Comparison of ENCODE assay signal across 19 cellular contexts in genomic region chr6:47362857-47363461, GRCh38. TPM values are rescaled to one million over a fixed set of nuclear protein-coding genes. Genes with fewer than 3 reads are reported as not detected.
A peak's percentile ranks its signal among the peaks of the same experiment; 100 is the strongest.
DNase-seq lines count a peak whose midpoint lies in the region; ATAC-seq, FAIRE-seq and TF ChIP-seq lines count a peak whose summit lies in the region.
"Had no signal": no experiment of that assay in that cellular context is flagged by ENCODE, and none has a peak within 500 bp of the region (broad histone marks: within the 10 kb centered on the region; RNA-seq: fewer than 3 reads in every experiment).

No MANE protein-coding gene starts in this region.

- no peak for TF ChIP-seq RAD21 in K562 (CRISPR knock-in tag; conservative IDR thresholded peaks at IDR 0.05 in 1 of 2, IDR thresholded peaks at IDR 0.05 in 1 of 2)

- no peak overlapping the region for H3K4me3 Mint-ChIP-seq in natural killer cell treated with Interleukin-12 subunit alpha and Interleukin-12 subunit beta and Interleukin-15 and Interleukin-18, amount 100 ng/mL, for 72 hours
- H3K4me3 Mint-ChIP-seq: CD14-positive monocyte, GM23338 had no signal

- H2AK5ac ChIP-seq in mesendoderm (ENCODE audit: low read length): no peak overlapping the region

- H3K4me3 ChIP-seq in OCI-LY7 (ENCODE audit: low read depth, low read length, poor library complexity, severe bottlenecking) (no peak overlapping the region), K562 (no peak overlapping the region), mesendoderm (ENCODE audit: low read length) (no peak overlapping the region)
- H3K4me3 ChIP-seq: GM12878, GM23338, SJSA1 had no signal

- no peaks in the 10 kb centered on the region for H3K9me1 ChIP-seq in K562 (ENCODE audit: control insufficient read depth, insufficient read depth, low read length)

- TF ChIP-seq POLR2A in K562 (conservative IDR thresholded peaks at IDR 0.05): no peak

- CTCF ChIA-PET in OCI-LY7 (lab: Charles Lee; ENCODE audit: unreplicated experiment) (interaction anchor here (0.7 kb wide), 1 partner anchor 72 kb away, joined by 3 read pairs; no protein-coding TSS in a partner anchor), K562 (lab: Yijun Ruan, JAX; ENCODE audit: low intra/inter-chr PET ratio) (no interaction called here)

- H2BK5ac ChIP-seq in mesendoderm (ENCODE audit: low read length): no peak overlapping the region

- H3K27ac Mint-ChIP-seq in natural killer cell treated with Interleukin-12 subunit alpha and Interleukin-12 subunit beta and Interleukin-15 and Interleukin-18, amount 100 ng/mL, for 72 hours: no peak overlapping the region
- H3K27ac Mint-ChIP-seq: CD14-positive monocyte, GM23338 had no signal

- no peak overlapping the region for H3K4ac ChIP-seq in mesendoderm (ENCODE audit: low read depth, low read length)

- H3K9me2 ChIP-seq in OCI-LY7 (ENCODE audit: insufficient read depth, low read length): no peaks in the 10 kb centered on the region

- no peak overlapping the region for H3K18ac ChIP-seq in mesendoderm (ENCODE audit: low read length)

- H3K23ac ChIP-seq in mesendoderm (ENCODE audit: low read length): no peak overlapping the region

- H4K8ac ChIP-seq in mesendoderm (ENCODE audit: low read depth, low read length): no peak overlapping the region

- intact Hi-C loops in OCI-LY7 (cut with micrococcal nuclease; ENCODE audit: unreplicated experiment): no loop called here
- intact Hi-C loops in K562 (cut with micrococcal nuclease): no loop called here

- H4K20me1 ChIP-seq in OCI-LY7 (ENCODE audit: insufficient read depth, low read length) (no peaks in the 10 kb centered on the region), K562 (replicated peaks; ENCODE audit: control insufficient read depth, insufficient read depth, low read length) (no peaks in the 10 kb centered on the region)

- peaks cover 0 to 36% of the 10 kb centered on the region in 2 donors for H3K27me3 Mint-ChIP-seq in natural killer cell treated with Interleukin-12 subunit alpha and Interleukin-12 subunit beta and Interleukin-15 and Interleukin-18, amount 100 ng/mL, for 72 hours

- DNase-seq in DMS53 (lab: John Stamatoyannopoulos, UW) (peak; percentile 84), OCI-LY7 (ENCODE audit: low spot score) (no peak), K562 (ENCODE audit: extremely low read depth in 1 of 4, low spot score in 3 of 4) (peak in 1 of 4 experiments; percentile 22), mesendoderm (peak; percentile 81)
- no peak for DNase-seq in stimulated activated CD4-positive, alpha-beta T cell treated with anti-CD3 and anti-CD28 coated beads, Interleukin-12 subunit alpha, Interleukin-12 subunit beta, amount 100 ng/mL, for 4 hours
- DNase-seq in stimulated activated CD4-positive, alpha-beta T cell treated with anti-CD3 and anti-CD28 coated beads, Interleukin-4, amount 100 ng/mL, for 1 hour: no peak
- no peak for DNase-seq in natural killer cell treated with Interleukin-12 subunit alpha and Interleukin-12 subunit beta and Interleukin-15 and Interleukin-18, amount 100 ng/mL, for 72 hours (ENCODE audit: low spot score)
- DNase-seq: ACHN, AML-193, GDM1, MM.1S, NCI-H1092 treated with DMSO at 0.1 percent for 48 hours, NCI-H526 had no signal

- FAIRE-seq in K562 (lab: Jason Lieb, UNC): no peak
- FAIRE-seq: GM12878 had no signal

- no peak overlapping the region for H2AFZ ChIP-seq in OCI-LY7 (ENCODE audit: low read length)
- H2AFZ ChIP-seq in K562 (ENCODE audit: low read depth, low read length): 0 out of 2 replicates have a peak overlapping the region, but pooled peaks have one; percentile 3
- H2AFZ ChIP-seq: GM23338 had no signal

- H3K36me3 Mint-ChIP-seq in natural killer cell treated with Interleukin-12 subunit alpha and Interleukin-12 subunit beta and Interleukin-15 and Interleukin-18, amount 100 ng/mL, for 72 hours: no peaks in the 10 kb centered on the region
- H3K36me3 Mint-ChIP-seq: CD14-positive monocyte had no signal

- H2BK15ac ChIP-seq in mesendoderm (replicated peaks; ENCODE audit: low read depth): no peak overlapping the region

- no peaks in the 10 kb centered on the region for H3K4me1 Mint-ChIP-seq in natural killer cell treated with Interleukin-12 subunit alpha and Interleukin-12 subunit beta and Interleukin-15 and Interleukin-18, amount 100 ng/mL, for 72 hours (ENCODE audit: low read depth in 2 of 2)

- H3K4me2 ChIP-seq in OCI-LY7 (ENCODE audit: low read length) (no peak overlapping the region), K562 (ENCODE audit: insufficient read depth, low read length) (no peak overlapping the region), mesendoderm (ENCODE audit: low read length) (no peak overlapping the region)
- H3K4me2 ChIP-seq: GM23338 had no signal

- peak; percentile 42; the same call in 1 of the 2 replicates for TF ChIP-seq EP300 in K562 (IDR thresholded peaks at IDR 0.05; ENCODE audit: low read length)

- no peaks in the 10 kb centered on the region; the same call in 1 of the 2 replicates for H3K9me3 ChIP-seq in OCI-LY7 (ENCODE audit: low read length)
- H3K9me3 ChIP-seq in K562 (replicated peaks; ENCODE audit: control insufficient read depth, insufficient read depth, low read depth, low read length): no peaks in the 10 kb centered on the region
- H3K9me3 ChIP-seq: SJSA1 had no signal

- H3K79me2 ChIP-seq in OCI-LY7 (ENCODE audit: insufficient read depth, low read depth, low read length) (no peaks in the 10 kb centered on the region), K562 (ENCODE audit: control insufficient read depth, insufficient read depth, low read length) (no peaks in the 10 kb centered on the region), mesendoderm (ENCODE audit: control insufficient read depth, insufficient read depth, low read length) (no peaks in the 10 kb centered on the region)

- H3K27ac ChIP-seq in OCI-LY7 (ENCODE audit: low read depth, low read length, poor library complexity, severe bottlenecking) (peak overlapping the region; percentile 98), K562 (ENCODE audit: extremely low read depth, low read depth, low read length) (no peak overlapping the region), mesendoderm (ENCODE audit: low read depth, low read length) (no peak overlapping the region)
- H3K27ac ChIP-seq: RWPE1, SJSA1 had no signal

- H3K4me1 ChIP-seq in OCI-LY7 (ENCODE audit: insufficient read depth, low read length, poor library complexity, severe bottlenecking) (peaks cover 49% of the 10 kb centered on the region), K562 (replicated peaks in 1 of 2; ENCODE audit: control insufficient read depth in 2 of 2, insufficient read depth in 2 of 2, low read length in 2 of 2) (peaks cover 0 to 17% of the 10 kb centered on the region in 2 experiments; a peak in 3 of 5 replicates), mesendoderm (ENCODE audit: control insufficient read depth, low read depth, low read length) (no peaks in the 10 kb centered on the region)
- H3K4me1 ChIP-seq: SJSA1 had no signal

- POLR2A ChIA-PET in OCI-LY7 (lab: Charles Lee) (interaction anchor here (0.6 to 1.6 kb wide), 5 partner anchors 8 to 203 kb away, joined by 3 to 4 read pairs (median 3); partner anchors contain the start of gene CD2AP), K562 (lab: Yijun Ruan, JAX) (interaction anchor here (0.8 to 1.2 kb wide), 2 partner anchors 10 to 157 kb away, joined by 3 to 4 read pairs; no protein-coding TSS in a partner anchor)

- WGBS in K562 (ENCODE audit: insufficient coverage, low coverage, missing lambda C conversion rate): 22% methylated on average over 10 of the region's 10 CpGs
- 100% methylated on average over 4 of the region's 10 CpGs for WGBS in mesendoderm (ENCODE audit: extremely low coverage, insufficient coverage, low lambda C conversion rate)

- BruUV-seq in OCI-LY7 (replicated peaks; lab: Mats Ljungman, UMichigan): no TSS peak
- no TSS peak for BruUV-seq in K562 (replicated peaks; lab: Mats Ljungman, UMichigan)

- no peak overlapping the region for H3K9ac ChIP-seq in K562 (ENCODE audit: insufficient read depth in 1 of 2, low read depth in 2 of 2, low read length in 2 of 2)
- no peak overlapping the region for H3K9ac ChIP-seq in mesendoderm (ENCODE audit: low read length)

- H2BK120ac ChIP-seq in mesendoderm (ENCODE audit: low read depth, low read length): no peak overlapping the region

- no peaks in the 10 kb centered on the region; the same call in 1 of the 2 replicates for H3K36me3 ChIP-seq in OCI-LY7 (ENCODE audit: insufficient read depth, low read length)
- H3K36me3 ChIP-seq in K562 (ENCODE audit: control insufficient read depth, insufficient read depth, low read length): no peaks in the 10 kb centered on the region
- no peaks in the 10 kb centered on the region for H3K36me3 ChIP-seq in mesendoderm (ENCODE audit: control insufficient read depth, insufficient read depth, low read length)
- H3K36me3 ChIP-seq: SJSA1 had no signal

- peak; percentile 89 for ATAC-seq in K562
- ATAC-seq in GM18520 (IDR thresholded peaks at IDR 0.05; ENCODE audit: unreplicated experiment): no peak
- no peak for ATAC-seq in natural killer cell treated with Interleukin-12 subunit alpha and Interleukin-12 subunit beta and Interleukin-15 and Interleukin-18, amount 100 ng/mL, for 72 hours
- ATAC-seq: GM12878, GM23338 had no signal

- H3K79me1 ChIP-seq in mesendoderm (ENCODE audit: low read length): no peaks in the 10 kb centered on the region

- no peaks in the 10 kb centered on the region for H3K9me3 Mint-ChIP-seq in natural killer cell treated with Interleukin-12 subunit alpha and Interleukin-12 subunit beta and Interleukin-15 and Interleukin-18, amount 100 ng/mL, for 72 hours
- H3K9me3 Mint-ChIP-seq: GM23338 had no signal

- in situ Hi-C loops in K562 (cut with MboI): no loop called here

- TF ChIP-seq CTCF in OCI-LY7 (conservative IDR thresholded peaks at IDR 0.05; ENCODE audit: low read length) (no peak), K562 (IDR thresholded peaks at IDR 0.05 in 2 of 3, conservative IDR thresholded peaks at IDR 0.05 in 1 of 3; ENCODE audit: insufficient read depth in 2 of 3, low read depth in 1 of 3, low read length in 3 of 3) (no peak)

- no peak overlapping the region for H4K5ac ChIP-seq in mesendoderm (ENCODE audit: low read length)

- no peaks in the 10 kb centered on the region for H3K27me3 ChIP-seq in K562 (ENCODE audit: control insufficient read depth in 2 of 2, insufficient read depth in 2 of 2, low read length in 2 of 2)
- H3K27me3 ChIP-seq in mesendoderm (ENCODE audit: insufficient read depth, low read length, poor library complexity): no peaks in the 10 kb centered on the region
- H3K27me3 ChIP-seq: SJSA1 had no signal

- peak overlapping the region; percentile 27 for H3K56ac ChIP-seq in mesendoderm (ENCODE audit: low read length)

RNA-seq across cellular contexts. Expression of gene TNFRSF21, which starts 53.3 kb away (rescaled TPM):
- 22.7 and 28.1 TPM in 2 replicates for total RNA-seq in OCI-LY7 (2014; rRNA removed; shearing (Covaris generic))
- total RNA-seq in OCI-LY7 (2022): 35.1 and 36.5 TPM in 2 replicates
- 2.4 and 4.7 TPM in 2 replicates for total RNA-seq in K562 (2011; cell fraction: chromatin; rRNA removed; ENCODE audit: low replicate concordance)
- 3.3 and 3.5 TPM in 2 replicates for total RNA-seq in K562 (2011; cell fraction: nucleolus; rRNA removed)
- 4.5 and 7.1 TPM in 2 replicates for total RNA-seq in K562 (2011; cell fraction: nucleoplasm; rRNA removed)
- total RNA-seq in K562 (2014; rRNA removed): 2.2 and 3.0 TPM in 2 replicates
- 2.7 and 3.2 TPM in 2 replicates for total RNA-seq in K562 (2014; rRNA removed; fragmentation: Illumina TruSeq; extraction: Trizol)
- total RNA-seq in K562 (2015; rRNA removed; fragmentation: Illumina TruSeq; extraction: Trizol): 2.9 and 3.0 TPM in 2 replicates
- total RNA-seq in K562 (2021): 5.5 and 5.7 TPM in 2 replicates
- polyA plus RNA-seq in K562 (2011; rRNA removed): 1.3 and 2.2 TPM in 2 replicates
- polyA plus RNA-seq in K562 (2011; cell fraction: cytosol; rRNA removed): 1.5 and 2.8 TPM in 2 replicates
- 0.70 and 2.1 TPM in 2 replicates for polyA plus RNA-seq in K562 (2011; cell fraction: nucleus; rRNA removed)
- polyA plus RNA-seq in K562 (2012): 2.4 and 3.2 TPM in 2 replicates
- polyA plus RNA-seq in K562 (2014; fragmentation: Illumina TruSeq; extraction: Trizol): 3.9 and 4.8 TPM in 2 replicates
- under 1 TPM; 0.63 to 0.67 TPM for polyA plus RNA-seq in K562 (2014; fragmentation: Nextera tagmentation; extraction: Ambion mirVana)
- polyA plus RNA-seq in K562 (2014; rRNA removed): 1.4 and 2.0 TPM in 2 replicates
- polyA minus RNA-seq in K562 (2011; rRNA and poly(A)+ RNA removed): 6.3 and 10.1 TPM in 2 replicates
- 3.0 and 6.8 TPM in 2 replicates for polyA minus RNA-seq in K562 (2011; cell fraction: cytosol; rRNA and poly(A)+ RNA removed)
- 2.4 and 3.5 TPM in 2 replicates for polyA minus RNA-seq in K562 (2011; cell fraction: nucleus; rRNA and poly(A)+ RNA removed)
- 56.4 TPM for polyA plus RNA-seq in mesendoderm (2013, experiment 1 of 2)
- 56.6 TPM for polyA plus RNA-seq in mesendoderm (2013, experiment 2 of 2)
- under 1 TPM; 0.07 to 0.31 TPM for total RNA-seq in natural killer cell treated with Interleukin-12 subunit alpha and Interleukin-12 subunit beta and Interleukin-15 and Interleukin-18, amount 100 ng/mL, for 72 hours

Comparison
In these comparisons a context has a peak if more than half of its experiments do, and no peak if none do; other contexts are left out.
1. DNase-seq: peak in DMS53 (single experiment) and mesendoderm (single experiment); none in OCI-LY7 (single experiment), stimulated activated CD4-positive, alpha-beta T cell treated with anti-CD3 and anti-CD28 coated beads, Interleukin-12 subunit alpha, Interleukin-12 subunit beta, amount 100 ng/mL, for 4 hours (single experiment), stimulated activated CD4-positive, alpha-beta T cell treated with anti-CD3 and anti-CD28 coated beads, Interleukin-4, amount 100 ng/mL, for 1 hour (single experiment) and natural killer cell treated with Interleukin-12 subunit alpha and Interleukin-12 subunit beta and Interleukin-15 and Interleukin-18, amount 100 ng/mL, for 72 hours (single experiment).